ENCODE assay signal across 8 cellular contexts in genomic region chr5:173573126-173573960, GRCh38. TPM values are rescaled to one million over a fixed set of nuclear protein-coding genes. Genes with fewer than 3 reads are reported as not detected.
A peak's percentile ranks its signal among the peaks of the same experiment; 100 is the strongest.
DNase-seq lines count a peak whose midpoint lies in the region; ATAC-seq and TF ChIP-seq lines count a peak whose summit lies in the region.

No MANE protein-coding gene starts in this region.

- H3K4me3 ChIP-seq in NT2/D1 (ENCODE audit: insufficient read length, low read depth): no peak overlapping the region
- H3K4me3 ChIP-seq in esophagus squamous epithelium: peak overlapping the region in 1 of 4 donors; percentile 36

- no peak for TF ChIP-seq POLR2A in esophagus squamous epithelium (IDR thresholded peaks at IDR 0.05)

- H3K27me3 Mint-ChIP-seq in naive thymus-derived CD8-positive, alpha-beta T cell: peaks cover 13 to 59% (median 22%) of the 10 kb centered on the region in 5 donors

- peaks cover 0 to 17% (median 2%) of the 10 kb centered on the region in 9 donors for H3K9me3 Mint-ChIP-seq in naive thymus-derived CD8-positive, alpha-beta T cell
- no peaks in the 10 kb centered on the region for H3K9me3 Mint-ChIP-seq in stimulated activated effector memory CD8-positive, alpha-beta T cell treated with anti-CD3 and anti-CD28 coated beads, Interleukin-12 subunit alpha, Interleukin-12 subunit beta, amount 100 ng/mL, for 72 hours

- H3K36me3 ChIP-seq in NT2/D1 (ENCODE audit: insufficient read depth, insufficient read length, low read length) (no peaks in the 10 kb centered on the region), esophagus squamous epithelium (no peaks in the 10 kb centered on the region)

- peak overlapping the region in 2 of 10 donors; percentile 5 to 15 for H3K4me3 Mint-ChIP-seq in naive thymus-derived CD8-positive, alpha-beta T cell
- H3K4me3 Mint-ChIP-seq in stimulated activated effector memory CD8-positive, alpha-beta T cell treated with anti-CD3 and anti-CD28 coated beads, Interleukin-12 subunit alpha, Interleukin-12 subunit beta, amount 100 ng/mL, for 72 hours: no peak overlapping the region

- intact Hi-C loops in esophagus squamous epithelium (cut with DNase I): loop anchor here (5.0 to 10.0 kb wide), 2 partner anchors 119 to 276 kb away; no protein-coding TSS in a partner anchor

- H3K9me3 ChIP-seq in NT2/D1 (ENCODE audit: insufficient read depth, low read length) (no peaks in the 10 kb centered on the region), esophagus squamous epithelium (peaks cover 3 to 5% (median 5%) of the 10 kb centered on the region in 3 donors)

- peaks cover 2 to 5% (median 4%) of the 10 kb centered on the region in 3 donors for H3K36me3 Mint-ChIP-seq in naive thymus-derived CD8-positive, alpha-beta T cell
- H3K36me3 Mint-ChIP-seq in stimulated activated effector memory CD8-positive, alpha-beta T cell treated with anti-CD3 and anti-CD28 coated beads, Interleukin-12 subunit alpha, Interleukin-12 subunit beta, amount 100 ng/mL, for 72 hours: no peaks in the 10 kb centered on the region

- H3K4me1 ChIP-seq in NT2/D1 (ENCODE audit: insufficient read depth, insufficient read length): peaks cover 5% of the 10 kb centered on the region
- peaks cover 0 to 15% (median 4%) of the 10 kb centered on the region in 3 donors for H3K4me1 ChIP-seq in esophagus squamous epithelium

- H3K4me1 Mint-ChIP-seq in naive thymus-derived CD8-positive, alpha-beta T cell: peaks cover 5 to 12% (median 6%) of the 10 kb centered on the region in 4 donors
- peaks cover 12% of the 10 kb centered on the region for H3K4me1 Mint-ChIP-seq in stimulated activated effector memory CD8-positive, alpha-beta T cell treated with anti-CD3 and anti-CD28 coated beads, Interleukin-12 subunit alpha, Interleukin-12 subunit beta, amount 100 ng/mL, for 72 hours

- 27 to 69% methylated on average over 13 to 35 of the region's 35 CpGs for WGBS in esophagus squamous epithelium, 2 donors

- POLR2A ChIA-PET in naive thymus-derived CD8-positive, alpha-beta T cell (lab: Charles Lee): no interaction called here

- H3K27me3 ChIP-seq in NT2/D1 (ENCODE audit: insufficient read depth, insufficient read length) (peaks cover 10% of the 10 kb centered on the region), esophagus squamous epithelium (peaks cover 0 to 8% (median 0%) of the 10 kb centered on the region in 4 donors)

- peak overlapping the region in 2 of 10 donors; percentile 14 to 47 for H3K27ac Mint-ChIP-seq in naive thymus-derived CD8-positive, alpha-beta T cell
- no peak overlapping the region for H3K27ac Mint-ChIP-seq in stimulated activated effector memory CD8-positive, alpha-beta T cell treated with anti-CD3 and anti-CD28 coated beads, Interleukin-12 subunit alpha, Interleukin-12 subunit beta, amount 100 ng/mL, for 72 hours

- peak overlapping the region; percentile 59 for H3K9ac ChIP-seq in NT2/D1 (ENCODE audit: insufficient read length, low read depth)

- TF ChIP-seq CTCF in esophagus squamous epithelium (IDR thresholded peaks at IDR 0.05): peak; percentile 88 to 98 (median 96)

- peak; percentile 74 for ATAC-seq in HG03175 (IDR thresholded peaks at IDR 0.05; ENCODE audit: unreplicated experiment)
- ATAC-seq in naive thymus-derived CD8-positive, alpha-beta T cell: peak; percentile 70 to 78
- peak; percentile 67 for ATAC-seq in stimulated activated effector memory CD8-positive, alpha-beta T cell treated with anti-CD3 and anti-CD28 coated beads, Interleukin-12 subunit alpha, Interleukin-12 subunit beta, amount 100 ng/mL, for 72 hours

- no peak overlapping the region for H3K27ac ChIP-seq in esophagus squamous epithelium

- DNase-seq in NK-92 treated with Interleukin-12 subunit alpha and Interleukin-12 subunit beta, amount 100 ng/mL, for 24 hours (lab: John Stamatoyannopoulos, UW): peak; percentile 33
- DNase-seq in NK-92 (lab: John Stamatoyannopoulos, UW; ENCODE audit: unreplicated experiment): no peak
- no peak for DNase-seq in NT2/D1 (ENCODE audit: low read depth, low spot score)
- DNase-seq in activated T-cell treated with anti-CD3 and anti-CD28 coated beads for 4 hours: peak; percentile 55
- DNase-seq in esophagus squamous epithelium (lab: John Stamatoyannopoulos, UW): no peak
- DNase-seq in naive thymus-derived CD8-positive, alpha-beta T cell: peak; percentile 21 to 74 (median 55)
- DNase-seq in stimulated activated effector memory CD8-positive, alpha-beta T cell treated with anti-CD3 and anti-CD28 coated beads, Interleukin-12 subunit alpha, Interleukin-12 subunit beta, amount 100 ng/mL, for 72 hours (ENCODE audit: low spot score in 2 of 2): peak; percentile 57 to 81

RNA-seq across cellular contexts. Expression of gene BOD1, which starts 43.1 kb away (rescaled TPM):
- total RNA-seq in esophagus squamous epithelium: 10 to 100 TPM; 13.8 to 43.1 (median 20.2) TPM
- 10 to 100 TPM; 34.6 to 39.4 TPM for total RNA-seq in naive thymus-derived CD8-positive, alpha-beta T cell
- 10 to 100 TPM; 12.6 to 18.7 (median 13.0) TPM for polyA plus RNA-seq in naive thymus-derived CD8-positive, alpha-beta T cell

Comparison
In these comparisons a context has a peak if more than half of its experiments do, and no peak if none do; other contexts are left out.
1. DNase-seq: peak in NK-92 treated with Interleukin-12 subunit alpha and Interleukin-12 subunit beta, amount 100 ng/mL, for 24 hours (single experiment), activated T-cell treated with anti-CD3 and anti-CD28 coated beads for 4 hours (single experiment), naive thymus-derived CD8-positive, alpha-beta T cell (10 of 10) and stimulated activated effector memory CD8-positive, alpha-beta T cell treated with anti-CD3 and anti-CD28 coated beads, Interleukin-12 subunit alpha, Interleukin-12 subunit beta, amount 100 ng/mL, for 72 hours (2 of 2); none in NK-92 (single experiment), NT2/D1 (single experiment) and esophagus squamous epithelium (single experiment).
2. Peak in every context shown above with its lines, with median percentiles within 50 percentile points of each other: ATAC-seq.